Comparison of ENCODE assay signal across 18 cellular contexts in genomic region chr22:49411236-49411635, GRCh38.
"Had no signal": no experiment of that assay in that cellular context is flagged by ENCODE, and none has a peak within 500 bp of the region (broad histone marks: within the 10 kb centered on the region; RNA-seq: fewer than 3 reads in every experiment).

No MANE protein-coding gene starts in this region.

- H3K36me3 ChIP-seq: esophagus squamous epithelium, gastroesophageal sphincter, left ventricle myocardium inferior, lower lobe of right lung, neutrophil, right atrium auricular region, stomach, thoracic aorta, transverse colon had no signal

- H3K4me3 Mint-ChIP-seq: effector memory CD8-positive, alpha-beta T cell; memory B cell had no signal

- H3K4me3 ChIP-seq: esophagus squamous epithelium, gastroesophageal sphincter, left ventricle myocardium inferior, lower lobe of right lung, right atrium auricular region, stomach, thoracic aorta, transverse colon had no signal

- ATAC-seq: effector memory CD8-positive, alpha-beta T cell; gastroesophageal sphincter; lower lobe of right lung had no signal

- DNase-seq: effector memory CD8-positive, alpha-beta T cell; esophagus squamous epithelium; foreskin fibroblast; glutamatergic neuron; left ventricle myocardium inferior; lower lobe of right lung; midbrain; small intestine; stimulated activated CD4-positive, alpha-beta T cell treated with anti-CD3 and anti-CD28 coated beads, Interleukin-12 subunit alpha, Interleukin-12 subunit beta, amount 100 ng/mL, for 4 hours; stimulated activated naive CD4-positive, alpha-beta T cell; substantia nigra; transverse colon had no signal

- H3K27me3 ChIP-seq: neutrophil, right atrium auricular region, transverse colon had no signal

- H3K27ac Mint-ChIP-seq: effector memory CD8-positive, alpha-beta T cell; memory B cell had no signal
